Comparison of ENCODE assay signal across 34 cellular contexts in genomic region chr4:104629601-104630000, GRCh38.
"Had no signal": no experiment of that assay in that cellular context is flagged by ENCODE, and none has a peak within 500 bp of the region (broad histone marks: within the 10 kb centered on the region; RNA-seq: fewer than 3 reads in every experiment).

No MANE protein-coding gene starts in this region.

- ATAC-seq: activated CD8-positive, alpha-beta T cell treated with anti-CD3 and anti-CD28 coated beads for 36 hours; activated naive CD8-positive, alpha-beta T cell treated with anti-CD3 and anti-CD28 coated beads, Interleukin-2, amount 50 U/mL, for 24 hours; activated T-cell treated with anti-CD3 and anti-CD28 coated beads, Interleukin-2, amount 50 U/mL, for 4 hours; activated T-cell treated with anti-CD3 and anti-CD28 coated beads, Interleukin-2, amount 50 U/mL, for 72 hours had no signal

- H3K36me3 Mint-ChIP-seq: activated CD4-positive, alpha-beta memory T cell treated with anti-CD3 and anti-CD28 coated beads for 36 hours; activated naive CD4-positive, alpha-beta T cell treated with anti-CD3 and anti-CD28 coated beads, Interleukin-2, amount 10 ng/mL, durations not matched to agents 7 days and 5 days; activated naive CD4-positive, alpha-beta T cell treated with anti-CD3 and anti-CD28 coated beads, Interleukin-2, amount 50 U/mL, for 24 hours; activated naive CD8-positive, alpha-beta T cell; activated naive CD8-positive, alpha-beta T cell treated with anti-CD3 and anti-CD28 coated beads, Interleukin-2, amount 10 ng/mL, durations not matched to agents 7 days and 5 days; brain had no signal

- H3K9me3 Mint-ChIP-seq: activated B cell treated with CpG ODN at 0.5 μM for 24 hours; activated CD4-positive, alpha-beta memory T cell treated with anti-CD3 and anti-CD28 coated beads for 36 hours; activated CD4-positive, alpha-beta T cell treated with anti-CD3 and anti-CD28 coated beads, Interleukin-2, amount 10 ng/mL, durations not matched to agents 24 days and 14 days; activated CD8-positive, alpha-beta T cell treated with anti-CD3 and anti-CD28 coated beads for 36 hours; activated naive CD4-positive, alpha-beta T cell treated with anti-CD3 and anti-CD28 coated beads, Interleukin-2, amount 10 ng/mL, durations not matched to agents 7 days and 5 days; activated naive CD4-positive, alpha-beta T cell treated with anti-CD3 and anti-CD28 coated beads, Interleukin-2, amount 50 U/mL, for 24 hours; activated naive CD8-positive, alpha-beta T cell treated with anti-CD3 and anti-CD28 coated beads, Interleukin-2, amount 10 ng/mL, durations not matched to agents 7 days and 5 days; activated naive CD8-positive, alpha-beta T cell treated with anti-CD3 and anti-CD28 coated beads, Interleukin-2, amount 50 U/mL, for 24 hours; activated T-cell treated with anti-CD3 and anti-CD28 coated beads, Interleukin-2, amount 50 U/mL, for 4 hours; activated T-helper 2 cell treated with anti-CD3 and anti-CD28 coated beads, Interferon-gamma antibody, Interleukin-2, Interleukin-4, amounts not matched to agents 10 μg/mL and 5 μg/mL and 100 μg/mL, durations not matched to agents 14 hours and 24 hours and 36 hours; brain; T-helper 1 cell treated with Interleukin-12 subunit alpha and Interleukin-12 subunit beta and Interleukin-4 antibody, amounts not matched to agents 30 μg/mL and 1 μg/mL, for 36 hours; T-helper 2 cell treated with Interferon-gamma antibody and Interleukin-4, amounts not matched to agents 5 μg/mL and 100 μg/mL, for 36 hours had no signal

- H3K27ac ChIP-seq: ascending aorta, WERI-Rb-1 had no signal

- H3K9me3 ChIP-seq: ascending aorta had no signal

- H3K4me1 ChIP-seq: ascending aorta had no signal

- H3K27me3 ChIP-seq: ascending aorta had no signal

- H3K4me3 ChIP-seq: ascending aorta had no signal

- DNase-seq: activated B cell treated with CpG ODN at 0.5 μM for 24 hours; activated CD4-positive, alpha-beta memory T cell treated with anti-CD3 and anti-CD28 coated beads for 36 hours; activated CD4-positive, alpha-beta T cell treated with anti-CD3 and anti-CD28 coated beads for 4 hours; activated CD4-positive, alpha-beta T cell treated with anti-CD3 and anti-CD28 coated beads, Interleukin-2, amount 10 ng/mL, durations not matched to agents 24 days and 14 days; activated CD4-positive, alpha-beta T cell treated with anti-CD3 and anti-CD28 coated beads, Interleukin-2, amount 50 U/mL, for 1 hour; activated CD4-positive, alpha-beta T cell treated with anti-CD3 and anti-CD28 coated beads, Interleukin-2, amount 50 U/mL, for 4 hours; activated CD4-positive, CD25-positive, alpha-beta regulatory T cell treated with anti-CD3 and anti-CD28 coated beads, Interleukin-2, amount 50 U/mL, for 72 hours; activated CD8-positive, alpha-beta memory T cell treated with anti-CD3 and anti-CD28 coated beads, Interleukin-2, amount 50 U/mL, for 4 hours; activated CD8-positive, alpha-beta T cell treated with anti-CD3 and anti-CD28 coated beads for 36 hours; activated effector memory CD4-positive, alpha-beta T cell treated with Interleukin-2 at 50 U/mL for 16 hours; activated gamma-delta T cell; activated naive CD4-positive, alpha-beta T cell treated with anti-CD3 and anti-CD28 coated beads, Interleukin-2, amount 10 ng/mL, durations not matched to agents 7 days and 5 days; activated naive CD4-positive, alpha-beta T cell treated with Interleukin-2 at 50 U/mL for 16 hours; activated naive CD8-positive, alpha-beta T cell treated with anti-CD3 and anti-CD28 coated beads, Interleukin-2, amount 10 ng/mL, durations not matched to agents 7 days and 5 days; activated naive CD8-positive, alpha-beta T cell treated with anti-CD3 and anti-CD28 coated beads, Interleukin-2, amount 50 U/mL, for 24 hours; activated T-cell treated with anti-CD3 and anti-CD28 coated beads for 4 hours; activated T-cell treated with anti-CD3 and anti-CD28 coated beads, Interleukin-2, amount 50 U/mL, for 1 hour; activated T-cell treated with anti-CD3 and anti-CD28 coated beads, Interleukin-2, amount 50 U/mL, for 4 hours; activated T-cell treated with anti-CD3 and anti-CD28 coated beads, Interleukin-2, amount 50 U/mL, for 72 hours; amygdala; anterior cingulate cortex; central memory CD4-positive, alpha-beta T cell; SW 1271; T-helper 1 cell; T-helper 2 cell; T-helper 9 cell; WERI-Rb-1 had no signal

- H3K4me1 Mint-ChIP-seq: activated B cell treated with CpG ODN at 0.5 μM for 24 hours; activated CD4-positive, alpha-beta T cell treated with anti-CD3 and anti-CD28 coated beads, Interleukin-2, amount 10 ng/mL, durations not matched to agents 24 days and 14 days; activated naive CD4-positive, alpha-beta T cell treated with anti-CD3 and anti-CD28 coated beads, Interleukin-2, amount 10 ng/mL, durations not matched to agents 7 days and 5 days; activated naive CD4-positive, alpha-beta T cell treated with anti-CD3 and anti-CD28 coated beads, Interleukin-2, amount 50 U/mL, for 24 hours; activated naive CD8-positive, alpha-beta T cell treated with anti-CD3 and anti-CD28 coated beads, Interleukin-2, amount 10 ng/mL, durations not matched to agents 7 days and 5 days; activated naive CD8-positive, alpha-beta T cell treated with anti-CD3 and anti-CD28 coated beads, Interleukin-2, amount 50 U/mL, for 24 hours; brain had no signal

- H3K27me3 Mint-ChIP-seq: activated B cell treated with CpG ODN at 0.5 μM for 24 hours; activated CD4-positive, alpha-beta memory T cell treated with anti-CD3 and anti-CD28 coated beads for 36 hours; activated CD4-positive, alpha-beta T cell treated with anti-CD3 and anti-CD28 coated beads, Interleukin-2, amount 10 ng/mL, durations not matched to agents 24 days and 14 days; activated naive CD4-positive, alpha-beta T cell treated with anti-CD3 and anti-CD28 coated beads, Interleukin-2, amount 10 ng/mL, durations not matched to agents 7 days and 5 days; activated naive CD4-positive, alpha-beta T cell treated with anti-CD3 and anti-CD28 coated beads, Interleukin-2, amount 50 U/mL, for 24 hours; activated naive CD8-positive, alpha-beta T cell treated with anti-CD3 and anti-CD28 coated beads, Interleukin-2, amount 10 ng/mL, durations not matched to agents 7 days and 5 days; activated naive CD8-positive, alpha-beta T cell treated with anti-CD3 and anti-CD28 coated beads, Interleukin-2, amount 50 U/mL, for 24 hours had no signal

- H3K4me3 Mint-ChIP-seq: activated B cell treated with CpG ODN at 0.5 μM for 24 hours; activated CD4-positive, alpha-beta memory T cell treated with anti-CD3 and anti-CD28 coated beads for 36 hours; activated CD4-positive, alpha-beta T cell treated with anti-CD3 and anti-CD28 coated beads, Interleukin-2, amount 10 ng/mL, durations not matched to agents 24 days and 14 days; activated CD8-positive, alpha-beta T cell treated with anti-CD3 and anti-CD28 coated beads for 36 hours; activated naive CD4-positive, alpha-beta T cell treated with anti-CD3 and anti-CD28 coated beads, Interleukin-2, amount 10 ng/mL, durations not matched to agents 7 days and 5 days; activated naive CD4-positive, alpha-beta T cell treated with anti-CD3 and anti-CD28 coated beads, Interleukin-2, amount 50 U/mL, for 24 hours; activated naive CD8-positive, alpha-beta T cell; activated naive CD8-positive, alpha-beta T cell treated with anti-CD3 and anti-CD28 coated beads, Interleukin-2, amount 10 ng/mL, durations not matched to agents 7 days and 5 days; activated naive CD8-positive, alpha-beta T cell treated with anti-CD3 and anti-CD28 coated beads, Interleukin-2, amount 50 U/mL, for 24 hours; activated T-cell treated with anti-CD3 and anti-CD28 coated beads, Interleukin-2, amount 50 U/mL, for 4 hours; activated T-cell treated with anti-CD3 and anti-CD28 coated beads, Interleukin-2, amount 50 U/mL, for 72 hours; brain; T-helper 1 cell treated with Interleukin-12 subunit alpha and Interleukin-12 subunit beta and Interleukin-4 antibody, amounts not matched to agents 30 μg/mL and 1 μg/mL, for 36 hours; T-helper 2 cell treated with Interferon-gamma antibody and Interleukin-4, amounts not matched to agents 5 μg/mL and 100 μg/mL, for 36 hours had no signal

- H3K27ac Mint-ChIP-seq: activated B cell treated with CpG ODN at 0.5 μM for 24 hours; activated CD4-positive, alpha-beta memory T cell treated with anti-CD3 and anti-CD28 coated beads for 36 hours; activated CD4-positive, alpha-beta T cell treated with anti-CD3 and anti-CD28 coated beads, Interleukin-2, amount 10 ng/mL, durations not matched to agents 24 days and 14 days; activated CD8-positive, alpha-beta T cell treated with anti-CD3 and anti-CD28 coated beads for 36 hours; activated naive CD4-positive, alpha-beta T cell treated with anti-CD3 and anti-CD28 coated beads, Interleukin-2, amount 10 ng/mL, durations not matched to agents 7 days and 5 days; activated naive CD4-positive, alpha-beta T cell treated with anti-CD3 and anti-CD28 coated beads, Interleukin-2, amount 50 U/mL, for 24 hours; activated naive CD8-positive, alpha-beta T cell; activated naive CD8-positive, alpha-beta T cell treated with anti-CD3 and anti-CD28 coated beads, Interleukin-2, amount 10 ng/mL, durations not matched to agents 7 days and 5 days; activated naive CD8-positive, alpha-beta T cell treated with anti-CD3 and anti-CD28 coated beads, Interleukin-2, amount 50 U/mL, for 24 hours; activated T-cell treated with anti-CD3 and anti-CD28 coated beads, Interleukin-2, amount 50 U/mL, for 72 hours; activated T-helper 2 cell treated with anti-CD3 and anti-CD28 coated beads, Interferon-gamma antibody, Interleukin-2, Interleukin-4, amounts not matched to agents 10 μg/mL and 5 μg/mL and 100 μg/mL, durations not matched to agents 14 hours and 24 hours and 36 hours; brain; T-helper 1 cell treated with Interleukin-12 subunit alpha and Interleukin-12 subunit beta and Interleukin-4 antibody, amounts not matched to agents 30 μg/mL and 1 μg/mL, for 36 hours; T-helper 2 cell treated with Interferon-gamma antibody and Interleukin-4, amounts not matched to agents 5 μg/mL and 100 μg/mL, for 36 hours had no signal

- H3K36me3 ChIP-seq: ascending aorta, WERI-Rb-1 had no signal
